In the genomic region with DNA sequence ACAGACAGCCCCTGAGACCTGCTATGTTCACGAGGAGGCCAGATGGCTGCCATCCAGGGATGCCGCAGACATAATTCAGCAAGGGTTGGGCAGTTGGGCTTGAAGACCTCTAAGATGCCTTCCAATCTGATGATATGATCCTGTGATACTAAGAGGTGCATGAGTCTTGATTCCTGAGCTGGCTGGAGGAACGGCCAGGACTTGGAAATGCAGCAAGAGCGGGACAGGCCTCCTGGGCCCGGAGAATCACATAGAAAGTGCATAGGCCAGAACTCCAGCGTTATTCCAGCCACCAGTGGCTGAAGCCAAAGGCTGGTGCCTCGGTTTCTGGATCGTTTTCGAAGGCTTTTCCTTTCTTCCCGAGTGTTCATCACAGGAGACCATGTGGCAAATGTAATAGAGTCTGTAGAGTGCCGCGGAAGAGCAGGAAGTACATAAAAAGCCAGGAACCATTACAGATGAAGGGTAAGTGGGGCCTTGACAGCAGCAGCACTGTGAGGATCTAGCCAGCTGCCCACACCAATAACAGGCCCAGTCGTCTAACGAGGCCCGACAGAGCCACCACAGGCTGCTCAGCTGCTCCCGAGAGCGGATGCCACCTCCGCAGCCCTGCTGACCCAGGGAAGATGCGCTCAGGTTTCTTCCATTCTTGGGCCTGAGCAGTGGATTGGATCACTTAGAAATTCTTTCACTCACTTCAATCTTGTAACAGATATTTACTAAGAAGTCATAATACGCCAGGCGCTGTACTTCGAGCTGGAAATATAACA, we compare ENCODE assay signal across 22 cellular contexts. TPM values are rescaled to one million over a fixed set of nuclear protein-coding genes. Genes with fewer than 3 reads are reported as not detected.
"Had no signal": no experiment of that assay in that cellular context is flagged by ENCODE, and none has a peak within 500 bp of the region (broad histone marks: within the 10 kb centered on the region; RNA-seq: fewer than 3 reads in every experiment).

No MANE protein-coding gene starts in this region.

- H3K27me3 Mint-ChIP-seq: activated naive CD8-positive, alpha-beta T cell had no signal

- H3K36me3 Mint-ChIP-seq: activated naive CD8-positive, alpha-beta T cell; memory B cell; naive B cell; T-cell; WTC11 had no signal

- H3K9me3 ChIP-seq: esophagus muscularis mucosa, gastroesophageal sphincter, spleen, tibial artery had no signal

- DNase-seq: activated CD4-positive, alpha-beta T cell treated with anti-CD3 and anti-CD28 coated beads, Interleukin-2, amount 50 U/mL, for 4 hours; activated naive CD4-positive, alpha-beta T cell; amniotic stem cell; cerebellar nuclear complex; left cardiac atrium; naive B cell; occipital lobe; spleen; stimulated activated CD4-positive, alpha-beta T cell treated with anti-CD3 and anti-CD28 coated beads, Interleukin-4, amount 100 ng/mL, for 24 hours; stimulated activated naive CD4-positive, alpha-beta T cell treated with Interleukin-2 at 50 U/mL for 16 hours; substantia nigra; T-cell had no signal

- H3K27ac ChIP-seq: coronary artery, esophagus muscularis mucosa, gastroesophageal sphincter, spleen, tibial artery had no signal

- H3K27ac Mint-ChIP-seq: activated naive CD8-positive, alpha-beta T cell; memory B cell; T-cell; T-helper 2 cell treated with Interferon-gamma antibody and Interleukin-4, amounts not matched to agents 5 μg/mL and 100 μg/mL, for 36 hours; WTC11 had no signal

- H3K4me3 Mint-ChIP-seq: activated naive CD8-positive, alpha-beta T cell; memory B cell; naive B cell; T-cell; T-helper 2 cell treated with Interferon-gamma antibody and Interleukin-4, amounts not matched to agents 5 μg/mL and 100 μg/mL, for 36 hours; WTC11 had no signal

- H3K36me3 ChIP-seq: esophagus muscularis mucosa, gastroesophageal sphincter, spleen, tibial artery had no signal

- H3K4me1 ChIP-seq: gastroesophageal sphincter, tibial artery had no signal

- H3K9me3 Mint-ChIP-seq: memory B cell; T-cell; T-helper 2 cell treated with Interferon-gamma antibody and Interleukin-4, amounts not matched to agents 5 μg/mL and 100 μg/mL, for 36 hours; WTC11 had no signal

- H3K4me3 ChIP-seq: coronary artery, esophagus muscularis mucosa, gastroesophageal sphincter, spleen, tibial artery had no signal

- H3K4me1 Mint-ChIP-seq: memory B cell had no signal

- ATAC-seq: gastroesophageal sphincter, left cardiac atrium, T-cell, WTC11 had no signal

RNA-seq across cellular contexts. Expression of gene LHX4, which starts 14.0 kb away (rescaled TPM):
- total RNA-seq: esophagus muscularis mucosa, gastroesophageal sphincter, left cardiac atrium, urinary bladder had no signal
- polyA plus RNA-seq: neural cell had no signal
